22 cellular contexts compared by ENCODE assay signal in genomic region chr2:230153390-230153976, GRCh38.
DNase-seq lines count a peak whose midpoint lies in the region; ATAC-seq, FAIRE-seq and TF ChIP-seq lines count a peak whose summit lies in the region.
"Had no signal": no experiment of that assay in that cellular context is flagged by ENCODE, and none has a peak within 500 bp of the region (broad histone marks: within the 10 kb centered on the region; RNA-seq: fewer than 3 reads in every experiment).

No MANE protein-coding gene starts in this region.

- no peak overlapping the region for H2AK5ac ChIP-seq in IMR-90 (ENCODE audit: low read depth, low read length)

- no peaks in the 10 kb centered on the region for H3K9me1 ChIP-seq in IMR-90 (ENCODE audit: insufficient read depth, low read length)

- dilution Hi-C loops in IMR-90 (cut with HindIII; ENCODE audit: low sequenced_read_pairs, unreplicated experiment): no loop called here

- H3K79me1 ChIP-seq in IMR-90 (ENCODE audit: low read depth in 1 of 2, low read length in 2 of 2): no peaks in the 10 kb centered on the region

- H3K4me3 ChIP-seq in IMR-90 (ENCODE audit: insufficient read depth, low read depth, low read length): no peak overlapping the region
- H3K4me3 ChIP-seq in GM12878: no peak overlapping the region
- no peak overlapping the region for H3K4me3 ChIP-seq in left lung
- no peak overlapping the region for H3K4me3 ChIP-seq in thyroid gland (replicated peaks in 1 of 3)
- H3K4me3 ChIP-seq in CD8-positive, alpha-beta memory T cell (ENCODE audit: low read length): no peak overlapping the region
- H3K4me3 ChIP-seq: cardiac muscle cell, lung, uterus had no signal

- no peaks in the 10 kb centered on the region for H3K4me1 Mint-ChIP-seq in CD8-positive, alpha-beta memory T cell
- H3K4me1 Mint-ChIP-seq: CD4-positive, alpha-beta memory T cell had no signal

- peaks cover 0 to 7% (median 7%) of the 10 kb centered on the region in 3 donors for H3K36me3 Mint-ChIP-seq in CD8-positive, alpha-beta memory T cell
- H3K36me3 Mint-ChIP-seq: CD4-positive, alpha-beta memory T cell had no signal

- SMC1A ChIA-PET in GM12878 (lab: Charles Lee; ENCODE audit: uncharacterized antibody, unreplicated experiment): interaction anchor here (0.8 to 1.2 kb wide), 2 partner anchors 103 to 145 kb away, joined by 3 to 4 read pairs; no protein-coding TSS in a partner anchor

- H3K27me3 ChIP-seq in IMR-90 (ENCODE audit: control insufficient read depth, insufficient read depth, low read length) (no peaks in the 10 kb centered on the region), GM12878 (replicated peaks in 1 of 2; ENCODE audit: control insufficient read depth in 2 of 2, insufficient read depth in 2 of 2, low read length in 1 of 2) (no peaks in the 10 kb centered on the region), left lung (no peaks in the 10 kb centered on the region), thyroid gland (no peaks in the 10 kb centered on the region)
- no peaks in the 10 kb centered on the region for H3K27me3 ChIP-seq in CD8-positive, alpha-beta memory T cell (ENCODE audit: insufficient read depth, low read length, poor library complexity, severe bottlenecking)
- H3K27me3 ChIP-seq: cardiac muscle cell, foreskin keratinocyte, uterus had no signal

- H2BK5ac ChIP-seq in IMR-90 (ENCODE audit: low read depth, low read length, poor library complexity, severe bottlenecking): no peak overlapping the region

- H3K18ac ChIP-seq in IMR-90 (ENCODE audit: low read depth, low read length): no peak overlapping the region

- FAIRE-seq in GM12878 (lab: Jason Lieb, UNC): peak; percentile 7

- RAD21 ChIA-PET in GM12878 (lab: Charles Lee; ENCODE audit: unreplicated experiment): interaction anchor here (1.0 kb wide), 1 partner anchor 141 kb away, joined by 5 read pairs; no protein-coding TSS in a partner anchor

- H4K8ac ChIP-seq in IMR-90 (ENCODE audit: low read depth in 2 of 2, low read length in 2 of 2): no peak overlapping the region

- H3K4me2 ChIP-seq in IMR-90 (ENCODE audit: low read depth, low read length) (no peak overlapping the region), GM12878 (ENCODE audit: control insufficient read depth, insufficient read depth) (no peak overlapping the region)

- peaks cover 0 to 2% (median 0%) of the 10 kb centered on the region in 5 donors for H3K9me3 Mint-ChIP-seq in CD8-positive, alpha-beta memory T cell

- H3K27ac ChIP-seq in IMR-90 (ENCODE audit: insufficient read depth, low read length) (no peak overlapping the region), GM12878 (ENCODE audit: control insufficient read depth, insufficient read depth) (no peak overlapping the region), left lung (no peak overlapping the region), thyroid gland (no peak overlapping the region)
- H3K27ac ChIP-seq in CD8-positive, alpha-beta memory T cell (ENCODE audit: low read depth, low read length): no peak overlapping the region
- H3K27ac ChIP-seq: cardiac muscle cell, foreskin keratinocyte, uterus had no signal

- no peak overlapping the region for H3K56ac ChIP-seq in IMR-90 (ENCODE audit: extremely low read depth, insufficient read depth, low read length)

- no peak for TF ChIP-seq EP300 in GM12878 (IDR thresholded peaks at IDR 0.05; ENCODE audit: borderline replicate concordance in 1 of 2, control insufficient read depth in 1 of 2, low read depth in 2 of 2, low read length in 2 of 2)

- H3K36me3 ChIP-seq in IMR-90 (ENCODE audit: control insufficient read depth, insufficient read depth, low read length) (no peaks in the 10 kb centered on the region), GM12878 (ENCODE audit: control insufficient read depth in 2 of 2, insufficient read depth in 2 of 2, low read length in 1 of 2) (no peaks in the 10 kb centered on the region), left lung (no peaks in the 10 kb centered on the region), thyroid gland (no peaks in the 10 kb centered on the region)
- no peaks in the 10 kb centered on the region for H3K36me3 ChIP-seq in CD8-positive, alpha-beta memory T cell (ENCODE audit: insufficient read depth, low read length)
- H3K36me3 ChIP-seq: cardiac muscle cell, uterus had no signal

- DNase-seq in IMR-90: no peak
- no peak for DNase-seq in GM12878 (ENCODE audit: low read depth, low spot score)
- DNase-seq in left lung: no peak
- peak; percentile 8 to 14 for DNase-seq in thyroid gland
- no peak for DNase-seq in CD8-positive, alpha-beta memory T cell
- no peak for DNase-seq in NCI-H526 treated with DMSO at 0.1 percent for 48 hours (lab: John Stamatoyannopoulos, UW)
- DNase-seq in retina: no peak
- DNase-seq: activated CD4-positive, alpha-beta memory T cell treated with anti-CD3 and anti-CD28 coated beads, Interleukin-2, amount 10 ng/mL, durations not matched to agents 7 days and 5 days; activated gamma-delta T cell treated with Interleukin-2 at 50 U/mL for 16 hours; amniotic stem cell; CD4-positive, alpha-beta memory T cell; dermis blood vessel endothelial cell; foreskin keratinocyte; GF-D8; NCI-H1694 treated with DMSO at 0.1 percent for 48 hours; PC-3; Right ventricle myocardium superior; uterus had no signal

- H3K4ac ChIP-seq in IMR-90 (ENCODE audit: low read depth, low read length): no peak overlapping the region

- no peaks in the 10 kb centered on the region for H3K27me3 Mint-ChIP-seq in CD8-positive, alpha-beta memory T cell
- H3K27me3 Mint-ChIP-seq: CD4-positive, alpha-beta memory T cell had no signal

- intact Hi-C loops in IMR-90 (cut with micrococcal nuclease) (no loop called here), GM12878 (cut with micrococcal nuclease; ENCODE audit: unreplicated experiment) (no loop called here), left lung (cut with DNase I) (no loop called here), thyroid gland (cut with DNase I) (loop anchor here (10.0 kb wide), 1 partner anchor 461 kb away; no protein-coding TSS in a partner anchor)

- no peak overlapping the region for H3K23ac ChIP-seq in IMR-90 (ENCODE audit: low read depth, low read length)

- BruUV-seq in IMR-90 (replicated peaks; lab: Mats Ljungman, UMichigan) (no TSS peak), GM12878 (replicated peaks; lab: Mats Ljungman, UMichigan) (no TSS peak)

- no peaks in the 10 kb centered on the region for H3K79me2 ChIP-seq in GM12878 (ENCODE audit: control insufficient read depth, insufficient read depth, low read length)

- in situ Hi-C loops in IMR-90 (cut with MboI; ENCODE audit: low sequenced_read_pairs): loop anchor here (25.0 kb wide), 1 partner anchor 341 kb away; no protein-coding TSS in a partner anchor
- in situ Hi-C loops in GM12878 (cut with MboI): loop anchor here (25.0 kb wide), 1 partner anchor 366 kb away; no protein-coding TSS in a partner anchor

- TF ChIP-seq RAD21 in IMR-90 (IDR thresholded peaks at IDR 0.05; ENCODE audit: low read length) (no peak), GM12878 (IDR thresholded peaks at IDR 0.05; ENCODE audit: insufficient read depth, low read depth, low read length) (no peak)

- no peak overlapping the region for H2BK120ac ChIP-seq in IMR-90 (ENCODE audit: low read depth, low read length)

- H2BK20ac ChIP-seq in IMR-90 (ENCODE audit: low read depth, low read length): no peak overlapping the region

- CTCF ChIA-PET in IMR-90 (lab: Yijun Ruan, JAX): interaction anchor here (0.7 to 1.0 kb wide), 2 partner anchors 145 to 732 kb away, joined by 3 read pairs; no protein-coding TSS in a partner anchor
- CTCF ChIA-PET in GM12878 (lab: Yijun Ruan, JAX): interaction anchor here (0.9 to 3.0 kb wide), 4 partner anchors 85 to 145 kb away, joined by 3 to 8 read pairs (median 4); partner anchors contain the start of gene SLC16A14
- CTCF ChIA-PET in CD8-positive, alpha-beta memory T cell (lab: Charles Lee): interaction anchor here (1.1 to 1.6 kb wide), 2 partner anchors 8 to 352 kb away, joined by 4 to 5 read pairs; no protein-coding TSS in a partner anchor

- ATAC-seq in IMR-90 (ENCODE audit: low read depth): peak; percentile 59
- no peak for ATAC-seq in GM12878
- ATAC-seq in left lung: peak; percentile 63
- ATAC-seq: activated CD4-positive, CD25-positive, alpha-beta regulatory T cell treated with anti-CD3 and anti-CD28 coated beads, Interleukin-2, amount 50 U/mL, for 24 hours; foreskin keratinocyte; PC-3; sciatic nerve had no signal

- peak overlapping the region in 1 of 8 donors; percentile 59 for H3K27ac Mint-ChIP-seq in CD8-positive, alpha-beta memory T cell
- H3K27ac Mint-ChIP-seq: activated CD4-positive, alpha-beta memory T cell treated with anti-CD3 and anti-CD28 coated beads, Interleukin-2, amount 10 ng/mL, durations not matched to agents 7 days and 5 days; CD4-positive, alpha-beta memory T cell had no signal

- H3K4me1 ChIP-seq in IMR-90 (ENCODE audit: control insufficient read depth, insufficient read depth, low read length): no peaks in the 10 kb centered on the region
- no peaks in the 10 kb centered on the region for H3K4me1 ChIP-seq in GM12878 (ENCODE audit: control insufficient read depth, insufficient read depth, low read length)
- no peaks in the 10 kb centered on the region for H3K4me1 ChIP-seq in left lung
- no peaks in the 10 kb centered on the region for H3K4me1 ChIP-seq in thyroid gland
- no peaks in the 10 kb centered on the region for H3K4me1 ChIP-seq in CD8-positive, alpha-beta memory T cell (ENCODE audit: insufficient read depth, low read length)
- H3K4me1 ChIP-seq: foreskin keratinocyte, uterus had no signal

- WGBS in IMR-90 (ENCODE audit: extremely low coverage in 2 of 2, insufficient read length in 1 of 2), 2 experiments: no CpG with 5 or more reads among the region's 2 CpGs
- 32% methylated on average over 2 of the region's 2 CpGs for WGBS in GM12878 (ENCODE audit: insufficient coverage, insufficient replicate concordance, low lambda C conversion rate, missing lambda C conversion rate)
- WGBS in thyroid gland, 2 donors: 28 to 33% methylated on average over 2 of the region's 2 CpGs

- no peak overlapping the region for H4K5ac ChIP-seq in IMR-90 (ENCODE audit: low read depth, low read length)

- H2BK15ac ChIP-seq in IMR-90 (ENCODE audit: low read depth, low read length): no peak overlapping the region

- H3K9me3 ChIP-seq in IMR-90 (ENCODE audit: control insufficient read depth, insufficient read depth, low read length) (peaks cover 2% of the 10 kb centered on the region; the same call in 1 of the 2 replicates), GM12878 (replicated peaks; ENCODE audit: control insufficient read depth, insufficient read depth, low read length) (no peaks in the 10 kb centered on the region), left lung (peaks cover 0 to 4% of the 10 kb centered on the region in 2 donors), thyroid gland (no peaks in the 10 kb centered on the region)
- no peaks in the 10 kb centered on the region for H3K9me3 ChIP-seq in CD8-positive, alpha-beta memory T cell (ENCODE audit: low read length)
- H3K9me3 ChIP-seq: uterus had no signal

- no peak overlapping the region for H3K4me3 Mint-ChIP-seq in CD8-positive, alpha-beta memory T cell
- H3K4me3 Mint-ChIP-seq: activated CD4-positive, alpha-beta memory T cell treated with anti-CD3 and anti-CD28 coated beads, Interleukin-2, amount 10 ng/mL, durations not matched to agents 7 days and 5 days; CD4-positive, alpha-beta memory T cell had no signal

- TF ChIP-seq CTCF in IMR-90 (conservative IDR thresholded peaks at IDR 0.05; ENCODE audit: low read depth, low read length) (no peak), GM12878 (IDR thresholded peaks at IDR 0.05 in 2 of 3, conservative IDR thresholded peaks at IDR 0.05 in 1 of 3; ENCODE audit: control insufficient read depth in 2 of 3, extremely low read depth in 1 of 3, insufficient read depth in 1 of 3, low read depth in 3 of 3, low read length in 3 of 3) (no peak), left lung (IDR thresholded peaks at IDR 0.05) (no peak), thyroid gland (IDR thresholded peaks at IDR 0.05) (no peak)

- no peak overlapping the region for H4K91ac ChIP-seq in IMR-90 (ENCODE audit: insufficient read depth, low read depth, low read length)

- TF ChIP-seq POLR2A in IMR-90 (IDR thresholded peaks at IDR 0.05; ENCODE audit: low read depth, low read length) (no peak), GM12878 (IDR thresholded peaks at IDR 0.05; ENCODE audit: low read depth, low read length) (no peak), thyroid gland (IDR thresholded peaks at IDR 0.05) (no peak)

- no peak overlapping the region for H2AFZ ChIP-seq in IMR-90 (replicated peaks; ENCODE audit: low read length, poor library complexity)
- H2AFZ ChIP-seq in GM12878 (ENCODE audit: control insufficient read depth, low read depth, low read length): no peak overlapping the region

- H4K20me1 ChIP-seq in IMR-90 (ENCODE audit: insufficient read depth, low read length) (no peaks in the 10 kb centered on the region), GM12878 (ENCODE audit: control insufficient read depth, insufficient read depth) (no peaks in the 10 kb centered on the region)

- POLR2A ChIA-PET in IMR-90 (lab: Charles Lee; ENCODE audit: unreplicated experiment): no interaction called here
- POLR2A ChIA-PET in GM12878 (lab: Charles Lee): interaction anchor here (0.6 to 0.7 kb wide), 2 partner anchors 135 to 1160 kb away, joined by 5 read pairs; no protein-coding TSS in a partner anchor
- POLR2A ChIA-PET in CD8-positive, alpha-beta memory T cell (lab: Charles Lee): no interaction called here

- no peak overlapping the region for H3K9ac ChIP-seq in IMR-90 (ENCODE audit: low read depth, low read length)
- H3K9ac ChIP-seq in GM12878 (ENCODE audit: control insufficient read depth, insufficient read depth, low read length): no peak overlapping the region

- no peak overlapping the region for H2AK9ac ChIP-seq in IMR-90 (replicated peaks; ENCODE audit: low read depth, low read length, poor library complexity)

- H3K14ac ChIP-seq in IMR-90 (replicated peaks; ENCODE audit: low read depth, low read length): no peak overlapping the region

Comparison
In these comparisons a context has a peak if more than half of its experiments do, and no peak if none do; other contexts are left out.
1. DNase-seq: peak in thyroid gland (2 of 2); none in IMR-90 (single experiment), GM12878 (single experiment), left lung (0 of 2), CD8-positive, alpha-beta memory T cell (0 of 5), NCI-H526 treated with DMSO at 0.1 percent for 48 hours (single experiment) and retina (single experiment).